Comparison of ENCODE assay signal across 1 cellular context in genomic region chr1:16644179-16645043, GRCh38.
TF ChIP-seq lines count a peak whose summit lies in the region.

No MANE protein-coding gene starts in this region.

TF ChIP-seq in HepG2, 621 proteins besides CTCF, POLR2A, EP300 and RAD21 (continued from another document and continues in another):
- TF ChIP-seq PREB (CRISPR knock-in tag; IDR thresholded peaks at IDR 0.05) (peak; percentile 95), ZNF281 (CRISPR knock-in tag; IDR thresholded peaks at IDR 0.05; ENCODE audit: borderline replicate concordance) (peak; percentile 74), HHEX (CRISPR knock-in tag; IDR thresholded peaks at IDR 0.05) (no peak), FOXA1 (IDR thresholded peaks at IDR 0.05) (peak; percentile 39; the same call in 1 of the 2 replicates), FOXA1 (CRISPR knock-in tag; IDR thresholded peaks at IDR 0.05) (peak; percentile 78), NFE2L1 (CRISPR knock-in tag; IDR thresholded peaks at IDR 0.05; ENCODE audit: borderline replicate concordance) (peak; percentile 89; the same call in 1 of the 2 replicates), MEIS2 (CRISPR knock-in tag; IDR thresholded peaks at IDR 0.05) (peak; percentile 96), ZBTB4 (CRISPR knock-in tag; IDR thresholded peaks at IDR 0.05; ENCODE audit: borderline replicate concordance) (peak; percentile 92), HNF4A (CRISPR knock-in tag; IDR thresholded peaks at IDR 0.05) (peak; percentile 78), THRA (CRISPR knock-in tag; IDR thresholded peaks at IDR 0.05; ENCODE audit: borderline replicate concordance) (peak; percentile 96), PHF8 (CRISPR knock-in tag; IDR thresholded peaks at IDR 0.05) (peak; percentile 90), AKNA (CRISPR knock-in tag; IDR thresholded peaks at IDR 0.05; ENCODE audit: borderline replicate concordance) (0 out of 2 replicates have a peak, but pooled peaks have one; percentile 17), HOXA7 (CRISPR knock-in tag; IDR thresholded peaks at IDR 0.05) (no peak; the same call in 1 of the 2 replicates), ZNF567 (CRISPR knock-in tag; IDR thresholded peaks at IDR 0.05; ENCODE audit: borderline replicate concordance) (peak; percentile 100), MEF2D (CRISPR knock-in tag; IDR thresholded peaks at IDR 0.05) (peak; percentile 87), ZNF317 (CRISPR knock-in tag; IDR thresholded peaks at IDR 0.05) (peak; percentile 87), PAXIP1 (CRISPR knock-in tag; conservative IDR thresholded peaks at IDR 0.05) (peak; percentile 74), SKI (IDR thresholded peaks at IDR 0.05; ENCODE audit: partially characterized antibody) (peak; percentile 64), KLF15 (CRISPR knock-in tag; IDR thresholded peaks at IDR 0.05; ENCODE audit: borderline replicate concordance) (no peak), ZNF674 (CRISPR knock-in tag; IDR thresholded peaks at IDR 0.05; ENCODE audit: low read depth) (peak; percentile 66; the same call in 1 of the 2 replicates), ZNF326 (CRISPR knock-in tag; IDR thresholded peaks at IDR 0.05; ENCODE audit: borderline replicate concordance) (peak; percentile 83), STAT5B (CRISPR knock-in tag; IDR thresholded peaks at IDR 0.05) (peak; percentile 98), SNAPC2 (CRISPR knock-in tag; IDR thresholded peaks at IDR 0.05) (peak; percentile 91; the same call in 1 of the 2 replicates), ZNF597 (CRISPR knock-in tag; IDR thresholded peaks at IDR 0.05) (peak; percentile 47; the same call in 1 of the 2 replicates), ZNF777 (CRISPR knock-in tag; IDR thresholded peaks at IDR 0.05) (peak; percentile 70), BHLHE40 (IDR thresholded peaks at IDR 0.05; ENCODE audit: low read length) (peak; percentile 84), NFKB2 (CRISPR knock-in tag; IDR thresholded peaks at IDR 0.05; ENCODE audit: borderline replicate concordance) (peak; percentile 95; the same call in 1 of the 2 replicates), KDM3A (CRISPR knock-in tag; IDR thresholded peaks at IDR 0.05; ENCODE audit: low read depth) (peak; percentile 100), SMAD3 (CRISPR knock-in tag; IDR thresholded peaks at IDR 0.05) (peak; percentile 93), NFRKB (IDR thresholded peaks at IDR 0.05) (no peak), ZNF446 (CRISPR knock-in tag; IDR thresholded peaks at IDR 0.05) (peak; percentile 95), HNRNPH1 (optimal IDR thresholded peaks at IDR 0.05; ENCODE audit: low read depth, low read length) (no peak), ZZZ3 (CRISPR knock-in tag; IDR thresholded peaks at IDR 0.05; ENCODE audit: borderline replicate concordance) (peak; percentile 100), RARA (CRISPR knock-in tag; IDR thresholded peaks at IDR 0.05) (peak; percentile 89), PPARG (CRISPR knock-in tag; conservative IDR thresholded peaks at IDR 0.05) (peak; percentile 86), ZNF180 (CRISPR knock-in tag; IDR thresholded peaks at IDR 0.05; ENCODE audit: borderline replicate concordance, low read depth) (peak; percentile 36), IKZF4 (CRISPR knock-in tag; IDR thresholded peaks at IDR 0.05; ENCODE audit: borderline replicate concordance, low read depth, not compliant biosample characterization) (peak; percentile 97), PAF1 (CRISPR knock-in tag; IDR thresholded peaks at IDR 0.05) (peak; percentile 69; the same call in 1 of the 2 replicates), TBL1XR1 (IDR thresholded peaks at IDR 0.05; ENCODE audit: borderline replicate concordance, low read length, partially characterized antibody) (no peak), HIVEP1 (CRISPR knock-in tag; IDR thresholded peaks at IDR 0.05) (peak; percentile 96), GPN1 (CRISPR knock-in tag; IDR thresholded peaks at IDR 0.05; ENCODE audit: borderline replicate concordance) (peak; percentile 79), ZNF776 (CRISPR knock-in tag; IDR thresholded peaks at IDR 0.05) (peak; percentile 98), ZGPAT (CRISPR knock-in tag; IDR thresholded peaks at IDR 0.05) (peak; percentile 97), ZNF451 (CRISPR knock-in tag; IDR thresholded peaks at IDR 0.05) (peak; percentile 95)
